1 cellular context compared by ENCODE assay signal in the genomic region with DNA sequence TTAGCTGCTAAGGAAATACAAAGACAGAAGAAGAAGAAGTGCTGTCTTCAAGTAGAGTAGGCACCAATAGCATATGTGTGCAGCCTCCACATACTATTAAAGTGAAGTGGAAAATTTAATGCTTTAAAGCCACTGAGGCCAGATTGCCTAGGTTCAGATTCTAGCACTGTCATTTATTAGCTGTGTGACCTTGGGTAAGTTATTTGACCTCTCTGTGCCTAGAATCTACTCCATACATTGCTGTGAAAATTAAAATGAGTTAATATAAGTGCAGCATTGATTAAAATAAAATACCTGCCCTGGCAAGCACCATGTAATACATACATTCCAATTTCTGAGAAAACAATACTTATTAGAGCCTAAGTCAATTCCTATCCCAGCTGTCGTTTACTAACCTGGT.
TF ChIP-seq lines count a peak whose summit lies in the region.

No MANE protein-coding gene starts in this region.

TF ChIP-seq in GM23338, 12 proteins besides CTCF, POLR2A, EP300 and RAD21 (continued from another document):
- TF ChIP-seq, protein P1, sequence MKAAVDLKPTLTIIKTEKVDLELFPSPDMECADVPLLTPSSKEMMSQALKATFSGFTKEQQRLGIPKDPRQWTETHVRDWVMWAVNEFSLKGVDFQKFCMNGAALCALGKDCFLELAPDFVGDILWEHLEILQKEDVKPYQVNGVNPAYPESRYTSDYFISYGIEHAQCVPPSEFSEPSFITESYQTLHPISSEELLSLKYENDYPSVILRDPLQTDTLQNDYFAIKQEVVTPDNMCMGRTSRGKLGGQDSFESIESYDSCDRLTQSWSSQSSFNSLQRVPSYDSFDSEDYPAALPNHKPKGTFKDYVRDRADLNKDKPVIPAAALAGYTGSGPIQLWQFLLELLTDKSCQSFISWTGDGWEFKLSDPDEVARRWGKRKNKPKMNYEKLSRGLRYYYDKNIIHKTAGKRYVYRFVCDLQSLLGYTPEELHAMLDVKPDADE (IDR thresholded peaks at IDR 0.05), result no peak
